Comparison of ENCODE assay signal across 1 cellular context in the genomic region with DNA sequence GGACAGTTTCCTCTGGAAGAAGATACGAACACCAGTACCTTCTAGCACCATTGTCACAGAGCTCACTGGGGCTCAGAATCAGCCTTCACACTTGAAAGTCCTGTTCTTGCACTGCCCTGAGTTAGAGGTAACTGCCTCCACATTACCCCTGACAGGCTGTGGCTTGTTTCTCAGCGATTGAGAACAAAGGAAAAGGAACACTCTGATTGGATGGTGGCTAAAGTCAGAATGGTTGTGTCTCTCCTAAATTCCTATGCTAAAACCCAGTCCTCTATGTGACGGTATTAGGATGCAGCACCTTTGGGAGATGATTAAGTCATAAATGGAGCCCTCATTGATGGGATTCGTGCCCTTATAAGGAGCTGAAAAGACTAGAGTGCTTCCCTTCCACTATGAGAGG.
A peak's percentile ranks its signal among the peaks of the same experiment; 100 is the strongest.
TF ChIP-seq lines count a peak whose summit lies in the region.

No MANE protein-coding gene starts in this region.

TF ChIP-seq in H1, 55 proteins besides CTCF, POLR2A, EP300 and RAD21:
- TF ChIP-seq RNF2 (IDR thresholded peaks at IDR 0.05; ENCODE audit: borderline replicate concordance, low read depth, low read length, missing control alignments, poor library complexity, severe bottlenecking) (no peak), TEAD4 (IDR thresholded peaks at IDR 0.05; ENCODE audit: low read depth, low read length) (no peak), SRF (IDR thresholded peaks at IDR 0.05; ENCODE audit: low read depth, low read length) (peak; percentile 72), CTBP2 (IDR thresholded peaks at IDR 0.05; ENCODE audit: borderline replicate concordance, insufficient read depth, insufficient read length, low read length) (no peak)
- TF ChIP-seq, protein P1, sequence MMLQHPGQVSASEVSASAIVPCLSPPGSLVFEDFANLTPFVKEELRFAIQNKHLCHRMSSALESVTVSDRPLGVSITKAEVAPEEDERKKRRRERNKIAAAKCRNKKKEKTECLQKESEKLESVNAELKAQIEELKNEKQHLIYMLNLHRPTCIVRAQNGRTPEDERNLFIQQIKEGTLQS (IDR thresholded peaks at IDR 0.05; ENCODE audit: insufficient read depth, low read depth, low read length) = no peak
- TF ChIP-seq, protein P2, sequence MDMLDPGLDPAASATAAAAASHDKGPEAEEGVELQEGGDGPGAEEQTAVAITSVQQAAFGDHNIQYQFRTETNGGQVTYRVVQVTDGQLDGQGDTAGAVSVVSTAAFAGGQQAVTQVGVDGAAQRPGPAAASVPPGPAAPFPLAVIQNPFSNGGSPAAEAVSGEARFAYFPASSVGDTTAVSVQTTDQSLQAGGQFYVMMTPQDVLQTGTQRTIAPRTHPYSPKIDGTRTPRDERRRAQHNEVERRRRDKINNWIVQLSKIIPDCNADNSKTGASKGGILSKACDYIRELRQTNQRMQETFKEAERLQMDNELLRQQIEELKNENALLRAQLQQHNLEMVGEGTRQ (IDR thresholded peaks at IDR 0.05; ENCODE audit: low read length) = no peak
